23 cellular contexts compared by ENCODE assay signal in genomic region chr9:124809741-124810500, GRCh38. TPM values are rescaled to one million over a fixed set of nuclear protein-coding genes. Genes with fewer than 3 reads are reported as not detected.
DNase-seq lines count a peak whose midpoint lies in the region; ATAC-seq and TF ChIP-seq lines count a peak whose summit lies in the region.
"Had no signal": no experiment of that assay in that cellular context is flagged by ENCODE, and none has a peak within 500 bp of the region (broad histone marks: within the 10 kb centered on the region; RNA-seq: fewer than 3 reads in every experiment).

No MANE protein-coding gene starts in this region.

- H3K79me2 ChIP-seq in hepatocyte: no peaks in the 10 kb centered on the region
- H3K79me2 ChIP-seq: parathyroid adenoma had no signal

- TF ChIP-seq CTCF in HEK293 (tag by site-specific recombination; IDR thresholded peaks at IDR 0.05) (no peak), hepatocyte (IDR thresholded peaks at IDR 0.05; ENCODE audit: poor library complexity) (no peak)

- H3K27me3 ChIP-seq in SJCRH30 (no peaks in the 10 kb centered on the region), hepatocyte (no peaks in the 10 kb centered on the region), skeletal muscle satellite cell (ENCODE audit: control insufficient read depth, insufficient read depth, low read length) (no peaks in the 10 kb centered on the region)
- H3K27me3 ChIP-seq: brain microvascular endothelial cell, tibial artery had no signal

- WGBS in hepatocyte (ENCODE audit: low lambda C conversion rate, missing lambda C conversion rate): 96% methylated on average over 60 of the region's 60 CpGs

- ATAC-seq in left lobe of liver: no peak
- no peak for ATAC-seq in HG03159 (IDR thresholded peaks at IDR 0.05; ENCODE audit: unreplicated experiment)
- no peak for ATAC-seq in GM19035 (IDR thresholded peaks at IDR 0.05; ENCODE audit: unreplicated experiment)
- ATAC-seq: naive thymus-derived CD4-positive, alpha-beta T cell had no signal

- no peak overlapping the region for H2AFZ ChIP-seq in hepatocyte
- H2AFZ ChIP-seq: parathyroid adenoma had no signal

- no peak overlapping the region for H3K4me3 ChIP-seq in HEK293 (ENCODE audit: low read depth, low read length)
- no peak overlapping the region for H3K4me3 ChIP-seq in SJCRH30
- H3K4me3 ChIP-seq in hepatocyte: no peak overlapping the region
- H3K4me3 ChIP-seq in skeletal muscle satellite cell (ENCODE audit: low read length): no peak overlapping the region
- H3K4me3 ChIP-seq: lower lobe of right lung, tibial artery had no signal

- H4K20me1 ChIP-seq in hepatocyte (ENCODE audit: insufficient read depth, poor library complexity, severe bottlenecking): no peaks in the 10 kb centered on the region

- DNase-seq in SJCRH30: no peak
- no peak for DNase-seq in hepatocyte (ENCODE audit: low spot score)
- no peak for DNase-seq in NCI-H2081 (lab: John Stamatoyannopoulos, UW)
- no peak for DNase-seq in left lobe of liver (ENCODE audit: low spot score)
- DNase-seq: activated CD8-positive, alpha-beta memory T cell treated with anti-CD3 and anti-CD28 coated beads, Interleukin-2, amount 50 U/mL, for 4 hours; DMS79; hippocampal formation; lower lobe of right lung; MM.1S; naive thymus-derived CD4-positive, alpha-beta T cell; NCI-H187 treated with DMSO at 0.1 percent for 48 hours; NCI-H345; stimulated activated CD4-positive, alpha-beta T cell treated with anti-CD3 and anti-CD28 coated beads, Interleukin-2, amount 100 ng/mL, for 24 hours; tibial artery had no signal

- 0 out of 2 replicates have a peak, but pooled peaks cover 3% of the 10 kb centered on the region for H3K4me1 ChIP-seq in HEK293 (ENCODE audit: control insufficient read depth, insufficient read depth, low read length)
- peaks cover 54% of the 10 kb centered on the region for H3K4me1 ChIP-seq in SJCRH30
- H3K4me1 ChIP-seq in hepatocyte (ENCODE audit: insufficient read depth): peaks cover 28% of the 10 kb centered on the region
- H3K4me1 ChIP-seq in skeletal muscle satellite cell (ENCODE audit: control insufficient read depth, insufficient read depth, low read length): peaks cover 47% of the 10 kb centered on the region
- H3K4me1 ChIP-seq: parathyroid adenoma had no signal

- peak overlapping the region; percentile 60 for H3K9ac ChIP-seq in skeletal muscle satellite cell (ENCODE audit: low read depth, low read length)
- H3K9ac ChIP-seq: parathyroid adenoma had no signal

- H3K9me2 ChIP-seq in hepatocyte (replicated peaks; ENCODE audit: insufficient read depth): no peaks in the 10 kb centered on the region

- H3K36me3 ChIP-seq in HEK293 (ENCODE audit: control insufficient read depth in 2 of 2, insufficient read depth in 1 of 2, low read length in 2 of 2) (no peaks in the 10 kb centered on the region), SJCRH30 (no peaks in the 10 kb centered on the region), hepatocyte (replicated peaks; ENCODE audit: insufficient read depth, low read depth) (no peaks in the 10 kb centered on the region), skeletal muscle satellite cell (ENCODE audit: insufficient read depth, low read length) (no peaks in the 10 kb centered on the region)
- H3K36me3 ChIP-seq: brain microvascular endothelial cell, lower lobe of right lung, tibial artery had no signal

- H3K9me3 ChIP-seq in HEK293 (ENCODE audit: control insufficient read depth, insufficient read depth, low read depth, low read length) (no peaks in the 10 kb centered on the region), SJCRH30 (replicated peaks) (no peaks in the 10 kb centered on the region), hepatocyte (ENCODE audit: low read depth) (no peaks in the 10 kb centered on the region), skeletal muscle satellite cell (replicated peaks; ENCODE audit: low read length) (no peaks in the 10 kb centered on the region)
- H3K9me3 ChIP-seq: lower lobe of right lung, tibial artery had no signal

- H3K27ac ChIP-seq in HEK293 (ENCODE audit: extremely low read depth, low read depth, low read length) (no peak overlapping the region), SJCRH30 (peak overlapping the region; percentile 91), hepatocyte (peak overlapping the region; percentile 91)
- H3K27ac ChIP-seq: lower lobe of right lung, parathyroid adenoma, tibial artery, VCaP had no signal

- POLR2A ChIA-PET in HEK293 (lab: Yijun Ruan, JAX): interaction anchor here (0.7 to 3.0 kb wide), 10 partner anchors 9 to 47 kb away, joined by 3 to 12 read pairs (median 6); partner anchors contain the start of genes NR6A1, OLFML2A and WDR38

- CTCF ChIA-PET in HEK293 (lab: Yijun Ruan, JAX): interaction anchor here (0.6 to 10.0 kb wide), 6 partner anchors 15 to 391 kb away, joined by 3 to 97 read pairs (median 6); partner anchors contain the start of genes NR6A1, OLFML2A and WDR38

- H3K4me2 ChIP-seq in hepatocyte (no peak overlapping the region), skeletal muscle satellite cell (ENCODE audit: low read length) (no peak overlapping the region)

TF ChIP-seq in HEK293, 187 proteins besides CTCF, POLR2A, EP300 and RAD21 (continues in another document):
- TF ChIP-seq ZFHX2 (tag by site-specific recombination; conservative IDR thresholded peaks at IDR 0.05) (peak; percentile 56), ZNF341 (tag by site-specific recombination; IDR thresholded peaks at IDR 0.05; ENCODE audit: low read depth) (no peak), ZSCAN23 (tag by site-specific recombination; IDR thresholded peaks at IDR 0.05) (no peak), BCL11B (tag by site-specific recombination; IDR thresholded peaks at IDR 0.05; ENCODE audit: low read depth) (no peak), PRDM6 (tag by site-specific recombination; IDR thresholded peaks at IDR 0.05) (no peak), ZNF777 (tag by site-specific recombination; IDR thresholded peaks at IDR 0.05; ENCODE audit: borderline replicate concordance) (no peak), ZNF664 (tag by site-specific recombination; IDR thresholded peaks at IDR 0.05) (no peak), PRDM1 (tag by site-specific recombination; IDR thresholded peaks at IDR 0.05) (no peak), ZNF645 (tag by site-specific recombination; IDR thresholded peaks at IDR 0.05) (no peak), EGR2 (tag by site-specific recombination; IDR thresholded peaks at IDR 0.05; ENCODE audit: low read depth) (peak; percentile 33; the same call in 1 of the 2 replicates), ZNF16 (tag by site-specific recombination; IDR thresholded peaks at IDR 0.05; ENCODE audit: low read depth) (no peak)

RNA-seq across cellular contexts. Expression of gene OLFML2A, which starts 33.0 kb away (rescaled TPM):
- total RNA-seq in SJCRH30 (2014; rRNA removed; shearing (Covaris generic)): 11.8 and 13.4 TPM in 2 replicates
- 2.6 and 3.4 TPM in 2 replicates for total RNA-seq in hepatocyte
- polyA plus RNA-seq in hepatocyte: 1.2 and 2.2 TPM in 2 replicates
- 3.8 and 17.3 TPM in 2 replicates for total RNA-seq in skeletal muscle satellite cell (2012; rRNA removed)
- 0.35 TPM for total RNA-seq in left lobe of liver
- total RNA-seq: T-helper 2 cell treated with Interferon-gamma antibody and Interleukin-4, amounts not matched to agents 100 ng/mL and 5 ng/mL, for 36 hours had no signal
- polyA plus RNA-seq: naive thymus-derived CD4-positive, alpha-beta T cell had no signal

RNA-seq across cellular contexts. Expression of gene NR6A1, which starts 38.8 kb away (rescaled TPM):
- total RNA-seq in SJCRH30 (2014; rRNA removed; shearing (Covaris generic)): 5.1 and 6.0 TPM in 2 replicates
- total RNA-seq in hepatocyte (4.0 and 4.5 TPM in 2 replicates), left lobe of liver (2.4 TPM)
- 1.2 and 3.0 TPM in 2 replicates for polyA plus RNA-seq in hepatocyte
- 0.25 and 1.5 TPM in 2 replicates for total RNA-seq in skeletal muscle satellite cell (2012; rRNA removed)
- polyA plus RNA-seq: naive thymus-derived CD4-positive, alpha-beta T cell had no signal

RNA-seq across cellular contexts. Expression of gene WDR38, which starts 43.3 kb away (rescaled TPM):
- not detected in 2 replicates for total RNA-seq in SJCRH30 (2014; rRNA removed; shearing (Covaris generic))
- total RNA-seq in hepatocyte: not detected in 2 replicates
- not detected in 2 replicates for polyA plus RNA-seq in hepatocyte
- not detected in 2 replicates for total RNA-seq in skeletal muscle satellite cell (2012; rRNA removed)
- total RNA-seq in left lobe of liver: not detected
- total RNA-seq: naive thymus-derived CD4-positive, alpha-beta T cell; T-helper 2 cell treated with Interferon-gamma antibody and Interleukin-4, amounts not matched to agents 100 ng/mL and 5 ng/mL, for 36 hours had no signal
- polyA plus RNA-seq: IgD-negative memory B cell; naive thymus-derived CD4-positive, alpha-beta T cell had no signal

RNA-seq across cellular contexts. Expression of gene RPL35, which starts 51.8 kb away (rescaled TPM):
- total RNA-seq in SJCRH30 (2014; rRNA removed; shearing (Covaris generic)): 3,495 and 5,082 TPM in 2 replicates
- total RNA-seq in hepatocyte (1,257 and 1,574 TPM in 2 replicates), left lobe of liver (386 TPM)
- 927 and 1,057 TPM in 2 replicates for polyA plus RNA-seq in hepatocyte
- total RNA-seq in skeletal muscle satellite cell (2012; rRNA removed): 2,748 and 3,436 TPM in 2 replicates

RNA-seq across cellular contexts. Expression of gene ARPC5L, which starts 52.0 kb away (rescaled TPM):
- total RNA-seq in SJCRH30 (2014; rRNA removed; shearing (Covaris generic)): 54.0 and 58.5 TPM in 2 replicates
- total RNA-seq in hepatocyte: 40.3 and 44.0 TPM in 2 replicates
- polyA plus RNA-seq in hepatocyte: 84.4 and 95.5 TPM in 2 replicates
- total RNA-seq in skeletal muscle satellite cell (2012; rRNA removed): 16.8 and 19.5 TPM in 2 replicates
- 16.4 TPM for total RNA-seq in left lobe of liver
